ENCODE assay signal across 20 cellular contexts in genomic region chr1:73980324-73981040, GRCh38.
DNase-seq lines count a peak whose midpoint lies in the region; ATAC-seq and TF ChIP-seq lines count a peak whose summit lies in the region.
"Had no signal": no experiment of that assay in that cellular context is flagged by ENCODE, and none has a peak within 500 bp of the region (broad histone marks: within the 10 kb centered on the region; RNA-seq: fewer than 3 reads in every experiment).

No MANE protein-coding gene starts in this region.

- H3K4me1 Mint-ChIP-seq in MCF 10A (ENCODE audit: insufficient read depth, unreplicated experiment), result no peaks in the 10 kb centered on the region
- H3K4me1 Mint-ChIP-seq: activated naive CD8-positive, alpha-beta T cell treated with anti-CD3 and anti-CD28 coated beads, Interleukin-2, amount 50 U/mL, for 24 hours; stimulated activated effector memory CD8-positive, alpha-beta T cell treated with anti-CD3 and anti-CD28 coated beads, Interleukin-12 subunit alpha, Interleukin-12 subunit beta, amount 100 ng/mL, for 72 hours had no signal

- WGBS in gastroesophageal sphincter (ENCODE audit: low coverage in 1 of 2), 2 donors, result 47 to 52% methylated on average over 3 of the region's 3 CpGs

- peak; percentile 15 for DNase-seq in DMS53 treated with DMSO at 0.1 percent for 48 hours (lab: John Stamatoyannopoulos, UW; ENCODE audit: unreplicated experiment)
- DNase-seq in NCI-H526 treated with DMSO at 0.1 percent for 48 hours (lab: John Stamatoyannopoulos, UW), result peak; percentile 94
- DNase-seq in inferior parietal cortex (ENCODE audit: extremely low spot score), result peak; percentile 45
- peak; percentile 69 for DNase-seq in renal cortical epithelial cell (ENCODE audit: low read depth)
- no peak for DNase-seq in MCF 10A (ENCODE audit: unreplicated experiment)
- no peak for DNase-seq in NCI-H446 (lab: John Stamatoyannopoulos, UW)
- DNase-seq: activated CD4-positive, CD25-positive, alpha-beta regulatory T cell; activated CD8-positive, alpha-beta memory T cell treated with anti-CD3 and anti-CD28 coated beads for 24 hours; activated naive CD8-positive, alpha-beta T cell treated with anti-CD3 and anti-CD28 coated beads, Interleukin-2, amount 50 U/mL, for 24 hours; DMS153; left cardiac atrium; MG63; NCI-H1930; SHP77; stimulated activated CD4-positive, alpha-beta T cell treated with anti-CD3 and anti-CD28 coated beads, Interleukin-12 subunit alpha, Interleukin-12 subunit beta, amount 100 ng/mL, for 4 hours; trophoblast cell had no signal

- no peak overlapping the region for H3K27ac ChIP-seq in gastroesophageal sphincter
- H3K27ac ChIP-seq: BLaER1 treated with 17β-estradiol and CSF1 and Interleukin-3, amounts not matched to agents 10 nM and 100 nM had no signal

- TF ChIP-seq POLR2A in gastroesophageal sphincter (IDR thresholded peaks at IDR 0.05), result no peak

- no peak overlapping the region for H3K4me3 ChIP-seq in gastroesophageal sphincter
- H3K4me3 ChIP-seq: BLaER1 treated with 17β-estradiol and CSF1 and Interleukin-3, amounts not matched to agents 10 nM and 100 nM; MG63 had no signal

- H3K9me3 Mint-ChIP-seq in MCF 10A (ENCODE audit: unreplicated experiment), result no peaks in the 10 kb centered on the region
- H3K9me3 Mint-ChIP-seq: stimulated activated effector memory CD8-positive, alpha-beta T cell treated with anti-CD3 and anti-CD28 coated beads, Interleukin-12 subunit alpha, Interleukin-12 subunit beta, amount 100 ng/mL, for 72 hours had no signal

- no peaks in the 10 kb centered on the region for H3K27me3 ChIP-seq in gastroesophageal sphincter
- H3K27me3 ChIP-seq: BLaER1 treated with 17β-estradiol and CSF1 and Interleukin-3, amounts not matched to agents 10 nM and 100 nM; MG63 had no signal

- H3K4me1 ChIP-seq in gastroesophageal sphincter, result no peaks in the 10 kb centered on the region
- H3K4me1 ChIP-seq: BLaER1 treated with 17β-estradiol and CSF1 and Interleukin-3, amounts not matched to agents 10 nM and 100 nM had no signal

- TF ChIP-seq CTCF in MCF 10A (IDR thresholded peaks at IDR 0.05; ENCODE audit: unreplicated experiment) (no peak), gastroesophageal sphincter (IDR thresholded peaks at IDR 0.05) (no peak)

- H3K9me3 ChIP-seq in gastroesophageal sphincter, result no peaks in the 10 kb centered on the region
- H3K9me3 ChIP-seq: BLaER1 treated with 17β-estradiol and CSF1 and Interleukin-3, amounts not matched to agents 10 nM and 100 nM; MG63 had no signal

- intact Hi-C loops in MCF 10A (cut with micrococcal nuclease), result no loop called here

- H3K36me3 ChIP-seq in gastroesophageal sphincter, result no peaks in the 10 kb centered on the region
- H3K36me3 ChIP-seq: BLaER1 treated with 17β-estradiol and CSF1 and Interleukin-3, amounts not matched to agents 10 nM and 100 nM; MG63 had no signal

- H3K27ac Mint-ChIP-seq in MCF 10A (ENCODE audit: low read depth, unreplicated experiment), result no peak overlapping the region
- H3K27ac Mint-ChIP-seq: activated naive CD8-positive, alpha-beta T cell treated with anti-CD3 and anti-CD28 coated beads, Interleukin-2, amount 50 U/mL, for 24 hours; stimulated activated effector memory CD8-positive, alpha-beta T cell treated with anti-CD3 and anti-CD28 coated beads, Interleukin-12 subunit alpha, Interleukin-12 subunit beta, amount 100 ng/mL, for 72 hours had no signal

- H3K27me3 Mint-ChIP-seq in MCF 10A (ENCODE audit: insufficient read depth, unreplicated experiment), result no peaks in the 10 kb centered on the region
- H3K27me3 Mint-ChIP-seq: activated naive CD8-positive, alpha-beta T cell treated with anti-CD3 and anti-CD28 coated beads, Interleukin-2, amount 50 U/mL, for 24 hours had no signal

- POLR2A ChIA-PET in MCF 10A (lab: Yijun Ruan, JAX), result no interaction called here

- ATAC-seq in HG03460 (IDR thresholded peaks at IDR 0.05; ENCODE audit: unreplicated experiment) (no peak), gastroesophageal sphincter (no peak)
- ATAC-seq: activated naive CD8-positive, alpha-beta T cell treated with anti-CD3 and anti-CD28 coated beads, Interleukin-2, amount 50 U/mL, for 24 hours; left cardiac atrium; stimulated activated effector memory CD8-positive, alpha-beta T cell treated with anti-CD3 and anti-CD28 coated beads, Interleukin-12 subunit alpha, Interleukin-12 subunit beta, amount 100 ng/mL, for 72 hours had no signal

- no peaks in the 10 kb centered on the region for H3K36me3 Mint-ChIP-seq in MCF 10A (ENCODE audit: insufficient read depth, unreplicated experiment)
- H3K36me3 Mint-ChIP-seq: stimulated activated effector memory CD8-positive, alpha-beta T cell treated with anti-CD3 and anti-CD28 coated beads, Interleukin-12 subunit alpha, Interleukin-12 subunit beta, amount 100 ng/mL, for 72 hours had no signal

- CTCF ChIA-PET in MCF 10A (lab: Yijun Ruan, JAX), result no interaction called here

- H3K4me3 Mint-ChIP-seq in MCF 10A (ENCODE audit: unreplicated experiment), result no peak overlapping the region
- H3K4me3 Mint-ChIP-seq: activated naive CD8-positive, alpha-beta T cell treated with anti-CD3 and anti-CD28 coated beads, Interleukin-2, amount 50 U/mL, for 24 hours; stimulated activated effector memory CD8-positive, alpha-beta T cell treated with anti-CD3 and anti-CD28 coated beads, Interleukin-12 subunit alpha, Interleukin-12 subunit beta, amount 100 ng/mL, for 72 hours had no signal

- TF ChIP-seq EP300 in gastroesophageal sphincter (IDR thresholded peaks at IDR 0.05), result no peak

- BruUV-seq in MCF 10A (replicated peaks; lab: Mats Ljungman, UMichigan), result no TSS peak

Comparison
In these comparisons a context has a peak if more than half of its experiments do, and no peak if none do; other contexts are left out.
1. DNase-seq: peak in DMS53 treated with DMSO at 0.1 percent for 48 hours (single experiment), NCI-H526 treated with DMSO at 0.1 percent for 48 hours (single experiment), inferior parietal cortex (single experiment) and renal cortical epithelial cell (single experiment); none in MCF 10A (single experiment) and NCI-H446 (0 of 2).